Comparison of ENCODE assay signal across 1 cellular context in the genomic region with DNA sequence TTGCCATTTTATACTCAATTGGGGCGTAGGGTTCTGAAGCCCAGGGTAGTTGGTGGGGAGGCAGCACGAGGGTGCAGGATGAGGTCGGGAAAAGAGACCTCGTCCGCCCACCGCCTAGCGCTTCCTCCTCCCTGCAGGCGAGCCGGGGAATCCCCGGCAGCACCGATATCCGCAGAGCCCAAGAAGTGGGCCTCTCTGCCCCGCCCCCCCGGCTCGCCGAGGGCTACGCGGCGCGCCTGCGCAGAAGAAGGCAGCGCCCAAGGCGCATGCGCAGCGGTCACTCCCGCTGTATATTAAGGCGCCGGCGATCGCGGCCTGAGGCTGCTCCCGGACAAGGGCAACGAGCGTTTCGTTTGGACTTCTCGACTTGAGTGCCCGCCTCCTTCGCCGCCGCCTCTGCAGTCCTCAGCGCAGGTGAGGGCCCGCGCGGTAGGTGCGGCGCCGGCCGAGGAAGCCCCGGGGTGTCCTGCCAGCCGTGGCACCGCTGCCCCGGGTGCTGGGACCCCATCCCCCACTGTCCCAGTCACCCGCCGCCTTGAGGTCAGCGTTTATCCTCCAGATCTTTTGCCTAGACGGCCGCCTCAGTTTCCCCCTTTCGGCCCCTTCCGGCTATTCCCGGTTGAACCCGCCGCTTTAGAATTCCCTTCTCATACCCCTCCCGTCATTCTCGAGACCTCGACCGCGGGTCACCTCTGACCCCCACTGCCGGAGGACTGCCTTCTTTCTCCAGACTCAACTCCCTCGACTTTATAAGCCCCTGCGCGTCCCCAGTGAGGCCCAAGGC.
TF ChIP-seq lines count a peak whose summit lies in the region.

ALAS1 (plus strand) TSS at position 319 of the 784 bp plus-strand sequence. CDS start 1,082 bp downstream, outside the sequence.

TF ChIP-seq in WTC11, 78 proteins besides CTCF, POLR2A, EP300 and RAD21 (continued from another document and continues in another):
- 0 out of 2 replicates have a peak, but pooled peaks have one; percentile 20 for TF ChIP-seq ZNF281 (CRISPR knock-in tag; IDR thresholded peaks at IDR 0.05)
- no peak for TF ChIP-seq CREB1 (CRISPR knock-in tag; IDR thresholded peaks at IDR 0.05)
- peak; percentile 34; the same call in 1 of the 2 replicates for TF ChIP-seq FOXK1 (CRISPR knock-in tag; IDR thresholded peaks at IDR 0.05)
- TF ChIP-seq HMGXB4 (CRISPR knock-in tag; IDR thresholded peaks at IDR 0.05): 0 out of 2 replicates have a peak, but pooled peaks have one; percentile 58
- no peak for TF ChIP-seq ZNF425 (CRISPR knock-in tag; conservative IDR thresholded peaks at IDR 0.05)
- TF ChIP-seq, protein P1, sequence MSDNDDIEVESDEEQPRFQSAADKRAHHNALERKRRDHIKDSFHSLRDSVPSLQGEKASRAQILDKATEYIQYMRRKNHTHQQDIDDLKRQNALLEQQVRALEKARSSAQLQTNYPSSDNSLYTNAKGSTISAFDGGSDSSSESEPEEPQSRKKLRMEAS (CRISPR knock-in tag; IDR thresholded peaks at IDR 0.05): peak; percentile 80
- no peak for TF ChIP-seq TP53 (CRISPR knock-in tag; IDR thresholded peaks at IDR 0.05)
- TF ChIP-seq, protein P2, sequence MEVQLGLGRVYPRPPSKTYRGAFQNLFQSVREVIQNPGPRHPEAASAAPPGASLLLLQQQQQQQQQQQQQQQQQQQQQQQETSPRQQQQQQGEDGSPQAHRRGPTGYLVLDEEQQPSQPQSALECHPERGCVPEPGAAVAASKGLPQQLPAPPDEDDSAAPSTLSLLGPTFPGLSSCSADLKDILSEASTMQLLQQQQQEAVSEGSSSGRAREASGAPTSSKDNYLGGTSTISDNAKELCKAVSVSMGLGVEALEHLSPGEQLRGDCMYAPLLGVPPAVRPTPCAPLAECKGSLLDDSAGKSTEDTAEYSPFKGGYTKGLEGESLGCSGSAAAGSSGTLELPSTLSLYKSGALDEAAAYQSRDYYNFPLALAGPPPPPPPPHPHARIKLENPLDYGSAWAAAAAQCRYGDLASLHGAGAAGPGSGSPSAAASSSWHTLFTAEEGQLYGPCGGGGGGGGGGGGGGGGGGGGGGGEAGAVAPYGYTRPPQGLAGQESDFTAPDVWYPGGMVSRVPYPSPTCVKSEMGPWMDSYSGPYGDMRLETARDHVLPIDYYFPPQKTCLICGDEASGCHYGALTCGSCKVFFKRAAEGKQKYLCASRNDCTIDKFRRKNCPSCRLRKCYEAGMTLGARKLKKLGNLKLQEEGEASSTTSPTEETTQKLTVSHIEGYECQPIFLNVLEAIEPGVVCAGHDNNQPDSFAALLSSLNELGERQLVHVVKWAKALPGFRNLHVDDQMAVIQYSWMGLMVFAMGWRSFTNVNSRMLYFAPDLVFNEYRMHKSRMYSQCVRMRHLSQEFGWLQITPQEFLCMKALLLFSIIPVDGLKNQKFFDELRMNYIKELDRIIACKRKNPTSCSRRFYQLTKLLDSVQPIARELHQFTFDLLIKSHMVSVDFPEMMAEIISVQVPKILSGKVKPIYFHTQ (CRISPR knock-in tag; IDR thresholded peaks at IDR 0.05): no peak
- TF ChIP-seq NFYB (CRISPR knock-in tag; conservative IDR thresholded peaks at IDR 0.05; ENCODE audit: low read depth): no peak
- TF ChIP-seq RELA (CRISPR knock-in tag; IDR thresholded peaks at IDR 0.05; ENCODE audit: borderline replicate concordance): no peak
- TF ChIP-seq, protein P3, sequence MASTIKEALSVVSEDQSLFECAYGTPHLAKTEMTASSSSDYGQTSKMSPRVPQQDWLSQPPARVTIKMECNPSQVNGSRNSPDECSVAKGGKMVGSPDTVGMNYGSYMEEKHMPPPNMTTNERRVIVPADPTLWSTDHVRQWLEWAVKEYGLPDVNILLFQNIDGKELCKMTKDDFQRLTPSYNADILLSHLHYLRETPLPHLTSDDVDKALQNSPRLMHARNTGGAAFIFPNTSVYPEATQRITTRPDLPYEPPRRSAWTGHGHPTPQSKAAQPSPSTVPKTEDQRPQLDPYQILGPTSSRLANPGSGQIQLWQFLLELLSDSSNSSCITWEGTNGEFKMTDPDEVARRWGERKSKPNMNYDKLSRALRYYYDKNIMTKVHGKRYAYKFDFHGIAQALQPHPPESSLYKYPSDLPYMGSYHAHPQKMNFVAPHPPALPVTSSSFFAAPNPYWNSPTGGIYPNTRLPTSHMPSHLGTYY (CRISPR knock-in tag; IDR thresholded peaks at IDR 0.05): no peak
- no peak for TF ChIP-seq ZNF416 (CRISPR knock-in tag; IDR thresholded peaks at IDR 0.05)
- peak; percentile 87; the same call in 1 of the 2 replicates for TF ChIP-seq FOXP1 (CRISPR knock-in tag; IDR thresholded peaks at IDR 0.05; ENCODE audit: borderline replicate concordance)
- no peak for TF ChIP-seq ZNF671 (CRISPR knock-in tag; IDR thresholded peaks at IDR 0.05)
- TF ChIP-seq EMX1 (CRISPR knock-in tag; IDR thresholded peaks at IDR 0.05): no peak
- 0 out of 2 replicates have a peak, but pooled peaks have one; percentile 19 for TF ChIP-seq NFE2L1 (CRISPR knock-in tag; IDR thresholded peaks at IDR 0.05)
- TF ChIP-seq, protein P4, sequence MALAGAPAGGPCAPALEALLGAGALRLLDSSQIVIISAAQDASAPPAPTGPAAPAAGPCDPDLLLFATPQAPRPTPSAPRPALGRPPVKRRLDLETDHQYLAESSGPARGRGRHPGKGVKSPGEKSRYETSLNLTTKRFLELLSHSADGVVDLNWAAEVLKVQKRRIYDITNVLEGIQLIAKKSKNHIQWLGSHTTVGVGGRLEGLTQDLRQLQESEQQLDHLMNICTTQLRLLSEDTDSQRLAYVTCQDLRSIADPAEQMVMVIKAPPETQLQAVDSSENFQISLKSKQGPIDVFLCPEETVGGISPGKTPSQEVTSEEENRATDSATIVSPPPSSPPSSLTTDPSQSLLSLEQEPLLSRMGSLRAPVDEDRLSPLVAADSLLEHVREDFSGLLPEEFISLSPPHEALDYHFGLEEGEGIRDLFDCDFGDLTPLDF (CRISPR knock-in tag; IDR thresholded peaks at IDR 0.05): no peak
- TF ChIP-seq ZNF138 (CRISPR knock-in tag; conservative IDR thresholded peaks at IDR 0.05): no peak
- TF ChIP-seq, protein P5, sequence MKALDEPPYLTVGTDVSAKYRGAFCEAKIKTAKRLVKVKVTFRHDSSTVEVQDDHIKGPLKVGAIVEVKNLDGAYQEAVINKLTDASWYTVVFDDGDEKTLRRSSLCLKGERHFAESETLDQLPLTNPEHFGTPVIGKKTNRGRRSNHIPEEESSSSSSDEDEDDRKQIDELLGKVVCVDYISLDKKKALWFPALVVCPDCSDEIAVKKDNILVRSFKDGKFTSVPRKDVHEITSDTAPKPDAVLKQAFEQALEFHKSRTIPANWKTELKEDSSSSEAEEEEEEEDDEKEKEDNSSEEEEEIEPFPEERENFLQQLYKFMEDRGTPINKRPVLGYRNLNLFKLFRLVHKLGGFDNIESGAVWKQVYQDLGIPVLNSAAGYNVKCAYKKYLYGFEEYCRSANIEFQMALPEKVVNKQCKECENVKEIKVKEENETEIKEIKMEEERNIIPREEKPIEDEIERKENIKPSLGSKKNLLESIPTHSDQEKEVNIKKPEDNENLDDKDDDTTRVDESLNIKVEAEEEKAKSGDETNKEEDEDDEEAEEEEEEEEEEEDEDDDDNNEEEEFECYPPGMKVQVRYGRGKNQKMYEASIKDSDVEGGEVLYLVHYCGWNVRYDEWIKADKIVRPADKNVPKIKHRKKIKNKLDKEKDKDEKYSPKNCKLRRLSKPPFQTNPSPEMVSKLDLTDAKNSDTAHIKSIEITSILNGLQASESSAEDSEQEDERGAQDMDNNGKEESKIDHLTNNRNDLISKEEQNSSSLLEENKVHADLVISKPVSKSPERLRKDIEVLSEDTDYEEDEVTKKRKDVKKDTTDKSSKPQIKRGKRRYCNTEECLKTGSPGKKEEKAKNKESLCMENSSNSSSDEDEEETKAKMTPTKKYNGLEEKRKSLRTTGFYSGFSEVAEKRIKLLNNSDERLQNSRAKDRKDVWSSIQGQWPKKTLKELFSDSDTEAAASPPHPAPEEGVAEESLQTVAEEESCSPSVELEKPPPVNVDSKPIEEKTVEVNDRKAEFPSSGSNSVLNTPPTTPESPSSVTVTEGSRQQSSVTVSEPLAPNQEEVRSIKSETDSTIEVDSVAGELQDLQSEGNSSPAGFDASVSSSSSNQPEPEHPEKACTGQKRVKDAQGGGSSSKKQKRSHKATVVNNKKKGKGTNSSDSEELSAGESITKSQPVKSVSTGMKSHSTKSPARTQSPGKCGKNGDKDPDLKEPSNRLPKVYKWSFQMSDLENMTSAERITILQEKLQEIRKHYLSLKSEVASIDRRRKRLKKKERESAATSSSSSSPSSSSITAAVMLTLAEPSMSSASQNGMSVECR (CRISPR knock-in tag; IDR thresholded peaks at IDR 0.05; ENCODE audit: borderline replicate concordance): peak; percentile 70; the same call in 1 of the 2 replicates
- TF ChIP-seq ZNF396 (CRISPR knock-in tag; IDR thresholded peaks at IDR 0.05; ENCODE audit: borderline replicate concordance): no peak
- no peak for TF ChIP-seq SMAD3 (CRISPR knock-in tag; IDR thresholded peaks at IDR 0.05; ENCODE audit: borderline replicate concordance)
- no peak for TF ChIP-seq PRRX2 (CRISPR knock-in tag; IDR thresholded peaks at IDR 0.05)
- TF ChIP-seq, protein P6, sequence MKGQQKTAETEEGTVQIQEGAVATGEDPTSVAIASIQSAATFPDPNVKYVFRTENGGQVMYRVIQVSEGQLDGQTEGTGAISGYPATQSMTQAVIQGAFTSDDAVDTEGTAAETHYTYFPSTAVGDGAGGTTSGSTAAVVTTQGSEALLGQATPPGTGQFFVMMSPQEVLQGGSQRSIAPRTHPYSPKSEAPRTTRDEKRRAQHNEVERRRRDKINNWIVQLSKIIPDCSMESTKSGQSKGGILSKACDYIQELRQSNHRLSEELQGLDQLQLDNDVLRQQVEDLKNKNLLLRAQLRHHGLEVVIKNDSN (CRISPR knock-in tag; IDR thresholded peaks at IDR 0.05): peak; percentile 26; the same call in 1 of the 2 replicates
- TF ChIP-seq JUN (CRISPR knock-in tag; IDR thresholded peaks at IDR 0.05): no peak
- TF ChIP-seq TEAD4 (CRISPR knock-in tag; IDR thresholded peaks at IDR 0.05): no peak
- TF ChIP-seq, protein P7, sequence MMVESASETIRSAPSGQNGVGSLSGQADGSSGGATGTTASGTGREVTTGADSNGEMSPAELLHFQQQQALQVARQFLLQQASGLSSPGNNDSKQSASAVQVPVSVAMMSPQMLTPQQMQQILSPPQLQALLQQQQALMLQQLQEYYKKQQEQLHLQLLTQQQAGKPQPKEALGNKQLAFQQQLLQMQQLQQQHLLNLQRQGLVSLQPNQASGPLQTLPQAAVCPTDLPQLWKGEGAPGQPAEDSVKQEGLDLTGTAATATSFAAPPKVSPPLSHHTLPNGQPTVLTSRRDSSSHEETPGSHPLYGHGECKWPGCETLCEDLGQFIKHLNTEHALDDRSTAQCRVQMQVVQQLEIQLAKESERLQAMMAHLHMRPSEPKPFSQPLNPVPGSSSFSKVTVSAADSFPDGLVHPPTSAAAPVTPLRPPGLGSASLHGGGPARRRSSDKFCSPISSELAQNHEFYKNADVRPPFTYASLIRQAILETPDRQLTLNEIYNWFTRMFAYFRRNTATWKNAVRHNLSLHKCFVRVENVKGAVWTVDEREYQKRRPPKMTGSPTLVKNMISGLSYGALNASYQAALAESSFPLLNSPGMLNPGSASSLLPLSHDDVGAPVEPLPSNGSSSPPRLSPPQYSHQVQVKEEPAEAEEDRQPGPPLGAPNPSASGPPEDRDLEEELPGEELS (CRISPR knock-in tag; IDR thresholded peaks at IDR 0.05): peak; percentile 66; the same call in 1 of the 2 replicates
- TF ChIP-seq MXD4 (CRISPR knock-in tag; IDR thresholded peaks at IDR 0.05; ENCODE audit: borderline replicate concordance): no peak
- no peak for TF ChIP-seq RORB (CRISPR knock-in tag; IDR thresholded peaks at IDR 0.05)
- TF ChIP-seq NR1H2 (CRISPR knock-in tag; IDR thresholded peaks at IDR 0.05): no peak
- TF ChIP-seq, protein P8, sequence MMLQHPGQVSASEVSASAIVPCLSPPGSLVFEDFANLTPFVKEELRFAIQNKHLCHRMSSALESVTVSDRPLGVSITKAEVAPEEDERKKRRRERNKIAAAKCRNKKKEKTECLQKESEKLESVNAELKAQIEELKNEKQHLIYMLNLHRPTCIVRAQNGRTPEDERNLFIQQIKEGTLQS (CRISPR knock-in tag; conservative IDR thresholded peaks at IDR 0.05): no peak
